9 cellular contexts compared by ENCODE assay signal in genomic region chr10:11822809-11823121, GRCh38. TPM values are rescaled to one million over a fixed set of nuclear protein-coding genes. Genes with fewer than 3 reads are reported as not detected.
A peak's percentile ranks its signal among the peaks of the same experiment; 100 is the strongest.
DNase-seq lines count a peak whose midpoint lies in the region; TF ChIP-seq lines count a peak whose summit lies in the region.
"Had no signal": no experiment of that assay in that cellular context is flagged by ENCODE, and none has a peak within 500 bp of the region (broad histone marks: within the 10 kb centered on the region; RNA-seq: fewer than 3 reads in every experiment).

No MANE protein-coding gene starts in this region.

- TF ChIP-seq CTCF in AG10803 (conservative IDR thresholded peaks at IDR 0.05; ENCODE audit: low read length) (no peak), neutrophil (IDR thresholded peaks at IDR 0.05) (no peak), adrenal gland (IDR thresholded peaks at IDR 0.05) (no peak)

- H3K9me3 ChIP-seq in NT2/D1 (ENCODE audit: insufficient read depth, low read length) (no peaks in the 10 kb centered on the region), neutrophil (no peaks in the 10 kb centered on the region), adrenal gland (replicated peaks in 1 of 3) (no peaks in the 10 kb centered on the region)

- intact Hi-C loops in adrenal gland (cut with DNase I) = no loop called here

- 58 to 69% (median 63%) methylated on average over 7 to 8 of the region's 8 CpGs for WGBS in adrenal gland, 4 donors

- peak overlapping the region; percentile 66 for H3K27ac ChIP-seq in epithelial cell of prostate
- H3K27ac ChIP-seq in neutrophil = no peak overlapping the region
- peak overlapping the region in 1 of 5 donors; percentile 80 for H3K27ac ChIP-seq in adrenal gland

- DNase-seq in AG10803 (ENCODE audit: low read depth) = no peak
- DNase-seq in NT2/D1 (ENCODE audit: low read depth, low spot score) = no peak
- no peak for DNase-seq in epithelial cell of prostate (ENCODE audit: low read depth, low spot score)
- DNase-seq in NCI-H1417 (lab: John Stamatoyannopoulos, UW) = no peak
- no peak for DNase-seq in DMS53 (lab: John Stamatoyannopoulos, UW)
- no peak for DNase-seq in adrenal gland
- DNase-seq in stimulated activated CD4-positive, alpha-beta T cell treated with anti-CD3 and anti-CD28 coated beads, Interleukin-15, amount 100 ng/mL, for 24 hours = no peak
- DNase-seq: DMS79 treated with DMSO at 0.1 percent for 48 hours had no signal

- no peak for TF ChIP-seq POLR2A in adrenal gland (IDR thresholded peaks at IDR 0.05)

- H3K9ac ChIP-seq in NT2/D1 (ENCODE audit: insufficient read length, low read depth) = peak overlapping the region; percentile 80

- peaks cover 5% of the 10 kb centered on the region for H3K36me3 ChIP-seq in NT2/D1 (ENCODE audit: insufficient read depth, insufficient read length, low read length)
- no peaks in the 10 kb centered on the region for H3K36me3 ChIP-seq in neutrophil
- no peaks in the 10 kb centered on the region for H3K36me3 ChIP-seq in adrenal gland (replicated peaks in 1 of 2)

- H3K27me3 ChIP-seq in NT2/D1 (ENCODE audit: insufficient read depth, insufficient read length) (peaks cover 18% of the 10 kb centered on the region), neutrophil (peaks cover 31% of the 10 kb centered on the region), adrenal gland (peaks cover 18% of the 10 kb centered on the region)

- H3K4me3 ChIP-seq in AG10803 (ENCODE audit: low read length) (peak overlapping the region; percentile 63), NT2/D1 (ENCODE audit: insufficient read length, low read depth) (no peak overlapping the region), neutrophil (ENCODE audit: low read depth in 1 of 2, low read length in 1 of 2) (peak overlapping the region; percentile 47 to 58), adrenal gland (peak overlapping the region in 1 of 4 donors; percentile 56)

- no peaks in the 10 kb centered on the region for H3K4me1 ChIP-seq in NT2/D1 (ENCODE audit: insufficient read depth, insufficient read length)
- peaks cover 12 to 21% of the 10 kb centered on the region in 2 experiments for H3K4me1 ChIP-seq in neutrophil (ENCODE audit: control insufficient read depth in 1 of 2, insufficient read depth in 1 of 2, low read depth in 1 of 2, low read length in 1 of 2)
- no peaks in the 10 kb centered on the region for H3K4me1 ChIP-seq in adrenal gland (replicated peaks in 1 of 2)

RNA-seq across cellular contexts. Expression of gene PROSER2, which starts 0.4 kb away (rescaled TPM):
- total RNA-seq in adrenal gland = 10 to 100 TPM in 1 of 8 donors, 1 to 10 TPM in 7; 1.0 to 16.6 (median 4.5) TPM
- 1 to 10 TPM in 2 of 3 donors, under 1 TPM in 1; 0.82 to 1.7 (median 1.5) TPM for polyA plus RNA-seq in adrenal gland
